In genomic region chr2:66541646-66542045, GRCh38 we compare ENCODE assay signal across 21 cellular contexts.
DNase-seq lines count a peak whose midpoint lies in the region; ATAC-seq and TF ChIP-seq lines count a peak whose summit lies in the region.
"Had no signal": no experiment of that assay in that cellular context is flagged by ENCODE, and none has a peak within 500 bp of the region (broad histone marks: within the 10 kb centered on the region; RNA-seq: fewer than 3 reads in every experiment).

No MANE protein-coding gene starts in this region.

- H3K36me3 Mint-ChIP-seq in endodermal cell (ENCODE audit: low read depth) = no peaks in the 10 kb centered on the region

- no peak for TF ChIP-seq CTCF in endodermal cell (conservative IDR thresholded peaks at IDR 0.05)

- no peak overlapping the region for H3K27ac Mint-ChIP-seq in endodermal cell
- H3K27ac Mint-ChIP-seq: B cell; CD4-positive, alpha-beta T cell had no signal

- no peak overlapping the region for H3K9ac ChIP-seq in endodermal cell (ENCODE audit: extremely low read depth, low read length, poor library complexity, severe bottlenecking)

- ATAC-seq in GM21825 (IDR thresholded peaks at IDR 0.05; ENCODE audit: unreplicated experiment) (no peak), GM19324 (IDR thresholded peaks at IDR 0.05; ENCODE audit: low FRiP score, unreplicated experiment) (no peak)
- ATAC-seq: K562 had no signal

- DNase-seq in SK-MEL-5 (ENCODE audit: low read depth, low spot score) (peak; percentile 5), endodermal cell (no peak), midbrain (lab: John Stamatoyannopoulos, UW) (peak; percentile 82), pons (ENCODE audit: low spot score) (peak; percentile 97), DMS114 treated with DMSO at 0.1 percent for 48 hours (lab: John Stamatoyannopoulos, UW; ENCODE audit: unreplicated experiment) (no peak)
- DNase-seq in activated T-cell treated with anti-CD3 and anti-CD28 coated beads, Interleukin-2, amount 50 U/mL, for 48 hours = no peak
- DNase-seq: ACHN; CD4-positive, alpha-beta T cell; DND-41; GDM1; GOT3; NCI-H1048; NCI-H187 treated with DMSO at 0.1 percent for 48 hours; NCI-H2171; NCI-H446 treated with DMSO at 0.1 percent for 48 hours; SIG-M5 had no signal

- peaks cover 23% of the 10 kb centered on the region for H3K27me3 Mint-ChIP-seq in endodermal cell (ENCODE audit: insufficient read depth)

- WGBS in endodermal cell (ENCODE audit: insufficient coverage in 1 of 2, insufficient read length in 1 of 2), 2 experiments = 68 to 70% methylated on average over 2 to 4 of the region's 4 CpGs

- no peaks in the 10 kb centered on the region for H3K9me3 Mint-ChIP-seq in endodermal cell
- H3K9me3 Mint-ChIP-seq: CD4-positive, alpha-beta T cell had no signal

- in situ Hi-C loops in SK-MEL-5 (cut with HindIII; ENCODE audit: low pct_unique_long_range_greater_than_20kb, low sequenced_read_pairs) = no loop called here

- no peak overlapping the region for H3K4me3 ChIP-seq in endodermal cell (ENCODE audit: low read length)
- H3K4me3 ChIP-seq: K562 had no signal

- H3K36me3 ChIP-seq in endodermal cell (ENCODE audit: control insufficient read depth, insufficient read depth, low read length) = no peaks in the 10 kb centered on the region

- H3K4me1 ChIP-seq in endodermal cell (ENCODE audit: control insufficient read depth, insufficient read depth, low read length) = peaks cover 13% of the 10 kb centered on the region

- no peak overlapping the region for H3K4me3 Mint-ChIP-seq in endodermal cell
- H3K4me3 Mint-ChIP-seq: B cell; CD4-positive, alpha-beta T cell had no signal

- H3K27ac ChIP-seq in endodermal cell (ENCODE audit: low read depth, low read length) = peak overlapping the region; percentile 74
- H3K27ac ChIP-seq: HL-60 had no signal

- no peaks in the 10 kb centered on the region for H3K27me3 ChIP-seq in endodermal cell (ENCODE audit: control insufficient read depth, insufficient read depth, low read length, poor library complexity, severe bottlenecking)

- no peaks in the 10 kb centered on the region for H3K9me3 ChIP-seq in endodermal cell (ENCODE audit: control insufficient read depth, low read length)

- H3K4me1 Mint-ChIP-seq in endodermal cell = peaks cover 34% of the 10 kb centered on the region
- H3K4me1 Mint-ChIP-seq: B cell had no signal

Comparison
In these comparisons a context has a peak if more than half of its experiments do, and no peak if none do; other contexts are left out.
1. DNase-seq: peak in SK-MEL-5 (single experiment), midbrain (single experiment) and pons (single experiment); none in endodermal cell (single experiment), DMS114 treated with DMSO at 0.1 percent for 48 hours (single experiment) and activated T-cell treated with anti-CD3 and anti-CD28 coated beads, Interleukin-2, amount 50 U/mL, for 48 hours (0 of 2).